In the genomic region with DNA sequence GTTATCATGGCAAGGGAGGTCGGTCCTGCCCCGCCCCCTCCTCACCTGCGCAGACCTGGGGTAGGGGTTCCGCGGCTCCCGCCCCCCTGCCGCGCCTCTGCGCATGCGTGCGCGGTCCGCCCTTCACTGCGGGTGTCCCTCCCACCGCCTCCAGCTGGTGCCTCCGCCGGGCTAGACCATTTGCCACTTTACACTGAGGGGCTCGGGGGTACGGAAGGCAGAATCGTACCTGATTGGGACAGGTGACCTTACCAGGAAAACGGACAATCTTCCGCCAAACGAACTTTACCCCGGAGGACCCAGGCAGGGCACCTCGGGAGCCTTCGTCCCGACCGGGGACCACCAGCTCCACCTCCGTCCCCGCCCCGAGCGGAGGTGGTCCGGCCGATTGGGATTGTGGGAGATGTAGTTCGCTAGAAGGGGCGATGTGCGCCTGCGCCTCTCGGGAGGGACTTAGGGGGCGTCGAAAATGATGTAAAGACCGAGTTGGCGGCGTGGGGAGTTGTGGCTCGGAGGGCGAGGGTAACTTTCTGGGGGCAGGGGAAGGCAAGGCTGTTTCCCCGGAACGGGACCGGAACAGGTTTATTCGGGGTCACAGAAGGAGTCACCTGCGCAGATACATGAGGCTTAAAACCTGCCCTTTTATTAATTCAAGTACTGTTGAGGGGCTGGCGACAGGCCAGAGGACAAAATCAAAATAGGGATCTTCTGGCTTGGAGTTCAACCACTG, we compare ENCODE assay signal across 8 cellular contexts. TPM values are rescaled to one million over a fixed set of nuclear protein-coding genes. Genes with fewer than 3 reads are reported as not detected.
DNase-seq lines count a peak whose midpoint lies in the region; ATAC-seq, FAIRE-seq and TF ChIP-seq lines count a peak whose summit lies in the region.

TSS of gene DNAJC28 (minus strand) at position 344 of the 730 bp plus-strand sequence. CDS start 2,323 bp downstream, outside the sequence.

- CTCF ChIA-PET in Caco-2 (lab: Charles Lee) = interaction anchor here (0.8 to 2.0 kb wide), 6 partner anchors 9 to 167 kb away, joined by 3 to 27 read pairs (median 4); partner anchors contain the start of genes IFNAR1 and TMEM50B

- peaks cover 15% of the 10 kb centered on the region for H3K36me3 Mint-ChIP-seq in Caco-2 (ENCODE audit: insufficient read depth, unreplicated experiment)

- H3K36me3 ChIP-seq in Caco-2 (ENCODE audit: control insufficient read depth, insufficient read depth, low read length) (no peaks in the 10 kb centered on the region), mesodermal cell (ENCODE audit: control insufficient read depth, insufficient read depth, low read length) (no peaks in the 10 kb centered on the region)

- peak within 1 kb of the TSS; percentile 68 for H3K27ac Mint-ChIP-seq in Caco-2 (ENCODE audit: unreplicated experiment)

- ATAC-seq in GM21367 (IDR thresholded peaks at IDR 0.05; ENCODE audit: unreplicated experiment) = peak; percentile 92

- H3K9me3 ChIP-seq in Caco-2 (no peaks in the 10 kb centered on the region), mesodermal cell (ENCODE audit: control insufficient read depth, low read length) (no peaks in the 10 kb centered on the region)

- peak; percentile 93 to 94 for DNase-seq in Caco-2
- peak; percentile 88 for DNase-seq in HT1080 (ENCODE audit: low read depth)
- DNase-seq in NOMO-1 treated with dmso at 0.1 percent for 144 hours (lab: John Stamatoyannopoulos, UW; ENCODE audit: unreplicated experiment) = peak; percentile 85
- DNase-seq in activated CD8-positive, alpha-beta memory T cell treated with anti-CD3 and anti-CD28 coated beads, Interleukin-2, amount 50 U/mL, for 24 hours (ENCODE audit: extremely low read depth) = peak; percentile 90
- peak; percentile 91 to 92 for DNase-seq in stimulated activated CD8-positive, alpha-beta memory T cell treated with anti-CD3 and anti-CD28 coated beads, Interleukin-15, amount 100 ng/mL, for 4 hours (ENCODE audit: low read depth in 2 of 2)

- FAIRE-seq in endometrium (lab: Jason Lieb, UNC) = peak; percentile 37

- peak within 1 kb of the TSS; percentile 80 for H3K4me3 Mint-ChIP-seq in Caco-2 (ENCODE audit: unreplicated experiment)

- H3K27me3 Mint-ChIP-seq in Caco-2 (ENCODE audit: insufficient read depth, unreplicated experiment) = no peaks in the 10 kb centered on the region

- H3K4me1 ChIP-seq in Caco-2 (no peaks in the 10 kb centered on the region), mesodermal cell (ENCODE audit: control insufficient read depth, insufficient read depth, low read length, poor library complexity, severe bottlenecking) (peaks cover 3% of the 10 kb centered on the region)

- TF ChIP-seq CTCF in Caco-2 (IDR thresholded peaks at IDR 0.05; ENCODE audit: insufficient read depth in 1 of 2, low read depth in 1 of 2, low read length in 1 of 2, severe bottlenecking in 1 of 2, unreplicated experiment in 1 of 2) = no peak

- WGBS in mesodermal cell (ENCODE audit: insufficient coverage in 2 of 2), 2 experiments = 2% methylated on average over 33 to 41 of the region's 52 CpGs

- no TSS peak for BruUV-seq in Caco-2 (replicated peaks; lab: Mats Ljungman, UMichigan)

- H3K27me3 ChIP-seq in Caco-2 (replicated peaks; ENCODE audit: control insufficient read depth, insufficient read depth, low read length) = no peaks in the 10 kb centered on the region

- H3K27ac ChIP-seq in mesodermal cell (ENCODE audit: low read depth, low read length, severe bottlenecking) = no peak within 1 kb of the TSS

- POLR2A ChIA-PET in Caco-2 (lab: Charles Lee) = interaction anchor here (0.6 to 1.9 kb wide), 6 partner anchors 9 to 159 kb away, joined by 3 to 43 read pairs (median 4); partner anchors contain the start of gene TMEM50B

- peaks cover 6% of the 10 kb centered on the region for H3K4me1 Mint-ChIP-seq in Caco-2 (ENCODE audit: low read depth, unreplicated experiment)

- H3K9me3 Mint-ChIP-seq in Caco-2 (ENCODE audit: unreplicated experiment) = no peaks in the 10 kb centered on the region

- H3K4me3 ChIP-seq in Caco-2 (ENCODE audit: low read depth, low read length) (peak within 1 kb of the TSS; percentile 69), mesodermal cell (ENCODE audit: extremely low read depth, insufficient read depth, low read length, poor library complexity, severe bottlenecking) (peak within 1 kb of the TSS; percentile 63)

- intact Hi-C loops in Caco-2 (cut with micrococcal nuclease; ENCODE audit: unreplicated experiment) = no loop called here

RNA-seq across cellular contexts. Expression of gene DNAJC28, which starts in this region (rescaled TPM):
- total RNA-seq in Caco-2 (2022) = 2.5 and 2.7 TPM in 2 replicates
- 0.68 TPM in 1 of 2 replicates, not detected in the other for total RNA-seq in HT1080 (2014; rRNA removed; shearing (Covaris generic))
- polyA plus RNA-seq in HT1080 (2015; cell fraction: cytosol; rRNA removed) = 0.60 and 1.1 TPM in 2 replicates
- 0.37 and 1.0 TPM in 2 replicates for polyA plus RNA-seq in HT1080 (2015; cell fraction: nucleus; rRNA removed)
- polyA plus RNA-seq in mesodermal cell (2013, experiment 1 of 2) = 1.7 TPM
- polyA plus RNA-seq in mesodermal cell (2013, experiment 2 of 2) = 3.1 TPM
